In the genomic region with DNA sequence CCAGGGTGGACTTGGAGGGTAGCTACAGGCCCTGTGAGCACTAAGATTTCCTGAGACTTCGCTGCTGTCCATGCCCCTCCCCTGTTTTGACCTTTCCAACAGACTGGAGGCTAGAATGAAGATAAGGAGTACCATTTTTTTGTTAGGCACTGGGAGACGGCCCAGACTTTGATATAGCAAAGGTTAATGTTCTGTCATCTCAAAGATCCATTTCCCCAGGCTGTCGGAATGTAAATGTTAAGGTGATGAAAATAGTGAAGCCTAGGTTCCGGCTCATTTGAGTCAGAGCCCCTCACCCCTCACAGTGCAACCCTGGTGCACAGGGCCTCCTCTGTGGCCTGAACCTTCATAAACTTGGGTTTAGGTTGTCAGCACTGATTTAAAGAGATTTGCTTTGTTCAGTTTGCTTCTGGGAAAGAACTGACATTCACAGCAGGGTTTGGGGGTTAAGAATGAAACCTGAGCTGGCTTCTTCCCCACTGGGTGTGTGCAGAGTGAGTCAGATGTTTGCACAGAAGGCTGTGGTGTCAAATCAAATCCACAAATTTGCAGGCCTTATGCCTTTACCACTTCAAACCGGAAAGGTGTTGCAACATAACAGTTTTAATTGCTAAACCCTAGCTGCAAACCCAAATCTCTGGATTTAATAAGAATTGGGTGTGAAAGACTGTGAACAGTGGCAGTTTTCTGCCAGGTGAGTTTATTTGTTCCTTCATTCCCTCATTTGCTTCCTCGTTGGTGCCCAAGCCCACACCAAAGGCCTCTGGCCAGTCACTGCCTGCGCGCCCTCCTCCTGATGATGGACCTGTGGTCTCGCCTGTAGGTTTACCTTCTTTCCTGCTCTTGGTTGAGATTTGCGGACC, we compare ENCODE assay signal across 8 cellular contexts. TPM values are rescaled to one million over a fixed set of nuclear protein-coding genes. Genes with fewer than 3 reads are reported as not detected.
A peak's percentile ranks its signal among the peaks of the same experiment; 100 is the strongest.
DNase-seq lines count a peak whose midpoint lies in the region; ATAC-seq, FAIRE-seq and TF ChIP-seq lines count a peak whose summit lies in the region.

No MANE protein-coding gene starts in this region.

- H3K27ac ChIP-seq in MM.1S (ENCODE audit: low read length) (no peak overlapping the region), mesenchymal stem cell (ENCODE audit: low read length, poor library complexity, severe bottlenecking) (peak overlapping the region; percentile 46), thyroid gland (peak overlapping the region; percentile 28 to 65 (median 39))

- no peaks in the 10 kb centered on the region for H3K79me1 ChIP-seq in mesenchymal stem cell (replicated peaks; ENCODE audit: low read length, poor library complexity, severe bottlenecking)

- H3K9me2 ChIP-seq in MM.1S (replicated peaks; ENCODE audit: insufficient read depth, low read length), result no peaks in the 10 kb centered on the region

- H3K18ac ChIP-seq in mesenchymal stem cell (ENCODE audit: low read depth in 1 of 2, low read length in 2 of 2), result no peak overlapping the region

- no peaks in the 10 kb centered on the region for H3K36me3 ChIP-seq in MM.1S (replicated peaks; ENCODE audit: insufficient read depth, low read length)
- no peaks in the 10 kb centered on the region for H3K36me3 ChIP-seq in bronchial epithelial cell (ENCODE audit: control insufficient read depth, insufficient read depth, low read length)
- no peaks in the 10 kb centered on the region for H3K36me3 ChIP-seq in mesenchymal stem cell (ENCODE audit: control insufficient read depth in 1 of 2, insufficient read depth in 2 of 2, low read depth in 1 of 2, low read length in 2 of 2)
- H3K36me3 ChIP-seq in thyroid gland, result no peaks in the 10 kb centered on the region

- H2BK120ac ChIP-seq in mesenchymal stem cell (ENCODE audit: low read depth, low read length), result no peak overlapping the region

- no peak overlapping the region for H2BK15ac ChIP-seq in mesenchymal stem cell (ENCODE audit: low read depth, poor library complexity, severe bottlenecking)

- H4K20me1 ChIP-seq in MM.1S (ENCODE audit: insufficient read depth, low read length), result no peaks in the 10 kb centered on the region

- no peak overlapping the region for H3K14ac ChIP-seq in mesenchymal stem cell (ENCODE audit: low read length in 2 of 2)

- H2BK12ac ChIP-seq in mesenchymal stem cell (ENCODE audit: low read length in 2 of 2), result no peak overlapping the region

- ATAC-seq in SK-N-SH treated with all-trans-retinoic acid at 6 μM for 48 hours (peak; percentile 90), GM21619 (IDR thresholded peaks at IDR 0.05; ENCODE audit: unreplicated experiment) (no peak), GM19467 (IDR thresholded peaks at IDR 0.05; ENCODE audit: unreplicated experiment) (no peak)

- no peaks in the 10 kb centered on the region for H3F3A ChIP-seq in MM.1S (ENCODE audit: insufficient read depth, low read length)

- no peak overlapping the region; the same call in 1 of the 2 replicates for H2AFZ ChIP-seq in MM.1S (ENCODE audit: low read length)
- no peak overlapping the region for H2AFZ ChIP-seq in mesenchymal stem cell (ENCODE audit: low read depth, low read length)

- TF ChIP-seq CTCF in MM.1S (IDR thresholded peaks at IDR 0.05; ENCODE audit: low read length), result no peak
- TF ChIP-seq CTCF in bronchial epithelial cell (IDR thresholded peaks at IDR 0.05; ENCODE audit: insufficient read depth, low read length, severe bottlenecking), result no peak
- TF ChIP-seq CTCF in thyroid gland (IDR thresholded peaks at IDR 0.05), result no peak

- no peak overlapping the region for H3K9ac ChIP-seq in MM.1S (ENCODE audit: low read length)
- no peak overlapping the region for H3K9ac ChIP-seq in mesenchymal stem cell (ENCODE audit: low read length)

- no peak overlapping the region for H2AK5ac ChIP-seq in mesenchymal stem cell (ENCODE audit: low read length, severe bottlenecking)

- no peak overlapping the region for H3K4me2 ChIP-seq in MM.1S (ENCODE audit: low read depth, low read length)
- peak overlapping the region; percentile 19 for H3K4me2 ChIP-seq in mesenchymal stem cell (ENCODE audit: low read length, poor library complexity, severe bottlenecking)

- H4K91ac ChIP-seq in mesenchymal stem cell (ENCODE audit: low read length), result no peak overlapping the region

- H3K27me3 ChIP-seq in MM.1S (replicated peaks; ENCODE audit: insufficient read depth, low read length) (no peaks in the 10 kb centered on the region), bronchial epithelial cell (ENCODE audit: control insufficient read depth, insufficient read depth, low read length) (peaks cover 2% of the 10 kb centered on the region), mesenchymal stem cell (ENCODE audit: control insufficient read depth in 1 of 2, insufficient read depth in 1 of 2, low read length in 2 of 2) (peaks cover 0 to 10% of the 10 kb centered on the region in 2 experiments), thyroid gland (no peaks in the 10 kb centered on the region)

- H3K23ac ChIP-seq in mesenchymal stem cell (ENCODE audit: low read length in 2 of 2), result no peak overlapping the region

- no peak overlapping the region for H4K8ac ChIP-seq in mesenchymal stem cell (ENCODE audit: low read length)

- H3K4me1 ChIP-seq in MM.1S (ENCODE audit: low read length) (peaks cover 7% of the 10 kb centered on the region), mesenchymal stem cell (ENCODE audit: control insufficient read depth, insufficient read depth, low read depth, low read length) (peaks cover 17% of the 10 kb centered on the region), thyroid gland (peaks cover 8 to 15% of the 10 kb centered on the region in 2 donors)

- H3K9me3 ChIP-seq in MM.1S (replicated peaks; ENCODE audit: insufficient read depth, low read length) (no peaks in the 10 kb centered on the region), mesenchymal stem cell (ENCODE audit: control insufficient read depth, low read length) (no peaks in the 10 kb centered on the region), thyroid gland (no peaks in the 10 kb centered on the region)

- H3K79me2 ChIP-seq in MM.1S (ENCODE audit: low read length), result no peaks in the 10 kb centered on the region

- intact Hi-C loops in thyroid gland (cut with DNase I), result no loop called here

- no peak for TF ChIP-seq POLR2A in thyroid gland (IDR thresholded peaks at IDR 0.05)

- DNase-seq in ELR (ENCODE audit: low read depth) (peak; percentile 79), MM.1S (peak; percentile 30), bronchial epithelial cell (ENCODE audit: low read depth) (peak; percentile 98), mesenchymal stem cell (peak; percentile 75), thyroid gland (peak; percentile 27 to 36)

- 66% methylated on average over 9 of the region's 10 CpGs for WGBS in mesenchymal stem cell
- WGBS in thyroid gland, 2 donors, result 58 to 63% methylated on average over 10 of the region's 10 CpGs

- H3K4me3 ChIP-seq in MM.1S (ENCODE audit: low read length) (no peak overlapping the region), bronchial epithelial cell (ENCODE audit: low read depth, low read length) (no peak overlapping the region), mesenchymal stem cell (ENCODE audit: insufficient read depth in 1 of 2, low read depth in 1 of 2, low read length in 2 of 2) (no peak overlapping the region), thyroid gland (replicated peaks in 1 of 3) (no peak overlapping the region)

- FAIRE-seq in bronchial epithelial cell (lab: Jason Lieb, UNC), result peak; percentile 85

- no peak overlapping the region for H3K4ac ChIP-seq in mesenchymal stem cell (ENCODE audit: low read depth in 1 of 2, low read length in 2 of 2)

- no peak overlapping the region for H2BK5ac ChIP-seq in mesenchymal stem cell (ENCODE audit: low read depth, low read length, poor library complexity, severe bottlenecking)

TF ChIP-seq in SK-N-SH treated with all-trans-retinoic acid at 6 μM for 48 hours, 23 proteins besides CTCF, POLR2A, EP300 and RAD21:
- TF ChIP-seq, protein P1, sequence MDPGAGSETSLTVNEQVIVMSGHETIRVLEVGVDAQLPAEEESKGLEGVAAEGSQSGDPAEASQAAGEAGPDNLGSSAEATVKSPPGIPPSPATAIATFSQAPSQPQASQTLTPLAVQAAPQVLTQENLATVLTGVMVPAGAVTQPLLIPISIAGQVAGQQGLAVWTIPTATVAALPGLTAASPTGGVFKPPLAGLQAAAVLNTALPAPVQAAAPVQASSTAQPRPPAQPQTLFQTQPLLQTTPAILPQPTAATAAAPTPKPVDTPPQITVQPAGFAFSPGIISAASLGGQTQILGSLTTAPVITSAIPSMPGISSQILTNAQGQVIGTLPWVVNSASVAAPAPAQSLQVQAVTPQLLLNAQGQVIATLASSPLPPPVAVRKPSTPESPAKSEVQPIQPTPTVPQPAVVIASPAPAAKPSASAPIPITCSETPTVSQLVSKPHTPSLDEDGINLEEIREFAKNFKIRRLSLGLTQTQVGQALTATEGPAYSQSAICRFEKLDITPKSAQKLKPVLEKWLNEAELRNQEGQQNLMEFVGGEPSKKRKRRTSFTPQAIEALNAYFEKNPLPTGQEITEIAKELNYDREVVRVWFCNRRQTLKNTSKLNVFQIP (CRISPR knock-in tag; IDR thresholded peaks at IDR 0.05; ENCODE audit: borderline replicate concordance, low read depth), result no peak; the same call in 1 of the 2 replicates
- TF ChIP-seq OSR1 (CRISPR knock-in tag; IDR thresholded peaks at IDR 0.05) (no peak), ARNTL (CRISPR knock-in tag; IDR thresholded peaks at IDR 0.05; ENCODE audit: borderline replicate concordance, low read depth) (no peak), TOX (CRISPR knock-in tag; IDR thresholded peaks at IDR 0.05; ENCODE audit: borderline replicate concordance) (no peak), ISL1 (CRISPR knock-in tag; IDR thresholded peaks at IDR 0.05) (no peak)

RNA-seq across cellular contexts. Expression of a gene that starts 20.6 kb away (rescaled TPM):
- 3.9 and 5.0 TPM in 2 replicates for total RNA-seq in bronchial epithelial cell
- 5.4 TPM for polyA plus RNA-seq in mesenchymal stem cell (2013, experiment 1 of 2)
- polyA plus RNA-seq in mesenchymal stem cell (2013, experiment 2 of 2), result 5.7 TPM
- total RNA-seq in thyroid gland, result 10 to 100 TPM; 16.6 to 33.6 (median 21.3) TPM

RNA-seq across cellular contexts. Expression of a gene that starts 37.6 kb away (rescaled TPM):
- total RNA-seq in bronchial epithelial cell, result 32.4 and 37.5 TPM in 2 replicates
- 71.9 TPM for polyA plus RNA-seq in mesenchymal stem cell (2013, experiment 1 of 2)
- 76.5 TPM for polyA plus RNA-seq in mesenchymal stem cell (2013, experiment 2 of 2)
- total RNA-seq in thyroid gland, result 100 to 1,000 TPM in 1 of 4 donors, 10 to 100 TPM in 3; 51.5 to 139 (median 77.0) TPM

Comparison
In these comparisons a context has a peak if more than half of its experiments do, and no peak if none do; other contexts are left out.
1. DNase-seq: peak in every context shown above with its lines; median percentile 98 in bronchial epithelial cell; 79 in ELR; 75 in mesenchymal stem cell; 32 in thyroid gland; 30 in MM.1S.